14 cellular contexts compared by ENCODE assay signal in genomic region chr3:142150271-142150670, GRCh38. TPM values are rescaled to one million over a fixed set of nuclear protein-coding genes. Genes with fewer than 3 reads are reported as not detected.
DNase-seq lines count a peak whose midpoint lies in the region; ATAC-seq, FAIRE-seq and TF ChIP-seq lines count a peak whose summit lies in the region.
"Had no signal": no experiment of that assay in that cellular context is flagged by ENCODE, and none has a peak within 500 bp of the region (broad histone marks: within the 10 kb centered on the region; RNA-seq: fewer than 3 reads in every experiment).

No MANE protein-coding gene starts in this region.

- H3K4me3 ChIP-seq in GM23248, result no peak overlapping the region
- H3K4me3 ChIP-seq in K562, result no peak overlapping the region
- H3K4me3 ChIP-seq in neural progenitor cell, result no peak overlapping the region
- H3K4me3 ChIP-seq in sigmoid colon, result no peak overlapping the region

- H3K36me3 Mint-ChIP-seq in CD4-positive, alpha-beta T cell (ENCODE audit: low read depth), result no peaks in the 10 kb centered on the region
- H3K36me3 Mint-ChIP-seq in neural progenitor cell, result no peaks in the 10 kb centered on the region

- no peaks in the 10 kb centered on the region for H3K9me3 Mint-ChIP-seq in CD4-positive, alpha-beta T cell
- no peaks in the 10 kb centered on the region for H3K9me3 Mint-ChIP-seq in neural progenitor cell

- TF ChIP-seq EP300 in K562 (IDR thresholded peaks at IDR 0.05; ENCODE audit: low read length) (no peak), sigmoid colon (IDR thresholded peaks at IDR 0.05) (no peak)

- no peak for TF ChIP-seq POLR2A in K562 (conservative IDR thresholded peaks at IDR 0.05)
- TF ChIP-seq POLR2A in sigmoid colon (IDR thresholded peaks at IDR 0.05), result no peak

- H3K4me1 ChIP-seq in GM23248 (ENCODE audit: insufficient read depth), result peaks cover 17% of the 10 kb centered on the region
- H3K4me1 ChIP-seq in K562 (replicated peaks in 1 of 2; ENCODE audit: control insufficient read depth in 2 of 2, insufficient read depth in 2 of 2, low read length in 2 of 2), result peaks cover 0 to 9% of the 10 kb centered on the region in 2 experiments; a peak in 1 of 5 replicates
- peaks cover 13% of the 10 kb centered on the region for H3K4me1 ChIP-seq in neural progenitor cell
- peaks cover 0 to 37% (median 26%) of the 10 kb centered on the region in 4 donors for H3K4me1 ChIP-seq in sigmoid colon

- CTCF ChIA-PET in CD4-positive, alpha-beta T cell (lab: Charles Lee), result no interaction called here
- CTCF ChIA-PET in K562 (lab: Yijun Ruan, JAX; ENCODE audit: low intra/inter-chr PET ratio), result no interaction called here

- no peak for DNase-seq in CD4-positive, alpha-beta T cell
- DNase-seq in GM23248 (no peak), K562 (ENCODE audit: extremely low read depth in 1 of 4, low spot score in 3 of 4) (no peak), neural progenitor cell (ENCODE audit: low spot score) (no peak), H4 (ENCODE audit: low spot score) (no peak), sigmoid colon (no peak), SK-N-DZ (ENCODE audit: low spot score) (no peak)
- DNase-seq: Kasumi-1, NCI-H1694 treated with DMSO at 0.1 percent for 48 hours, NCI-H69, posterior cingulate gyrus, RPMI8226 had no signal

- H3K79me2 ChIP-seq in GM23248 (ENCODE audit: insufficient read depth), result peaks cover 27% of the 10 kb centered on the region
- H3K79me2 ChIP-seq in K562 (ENCODE audit: control insufficient read depth, insufficient read depth, low read length), result peaks cover 14% of the 10 kb centered on the region; the same call in 2 of the 3 replicates
- peaks cover 30% of the 10 kb centered on the region for H3K79me2 ChIP-seq in neural progenitor cell (ENCODE audit: low read depth)

- intact Hi-C loops in CD4-positive, alpha-beta T cell (cut with DNase I, micrococcal nuclease), result loop anchor here in 1 of 2 experiments (10.0 kb wide), 1 partner anchor 435 kb away; no protein-coding TSS in a partner anchor
- intact Hi-C loops in K562 (cut with micrococcal nuclease), result no loop called here
- intact Hi-C loops in sigmoid colon (cut with DNase I), result loop anchor here (10.0 kb wide), 1 partner anchor 415 kb away; the partner anchor contains the start of gene RNF7

- no peaks in the 10 kb centered on the region for H3K9me1 ChIP-seq in K562 (ENCODE audit: control insufficient read depth, insufficient read depth, low read length)

- TF ChIP-seq RAD21 in K562 (CRISPR knock-in tag; conservative IDR thresholded peaks at IDR 0.05 in 1 of 2, IDR thresholded peaks at IDR 0.05 in 1 of 2), result no peak

- WGBS in GM23248 (ENCODE audit: low coverage in 1 of 2, low lambda C conversion rate in 2 of 2, missing lambda C conversion rate in 2 of 2), 2 experiments, result 76 to 84% methylated on average over 13 of the region's 13 CpGs
- 82% methylated on average over 13 of the region's 13 CpGs for WGBS in K562 (ENCODE audit: insufficient coverage, low coverage, missing lambda C conversion rate)
- WGBS in sigmoid colon, 2 donors, result 94 to 97% methylated on average over 13 of the region's 13 CpGs

- no peak for FAIRE-seq in K562 (lab: Jason Lieb, UNC)
- FAIRE-seq: frontal cortex had no signal

- POLR2A ChIA-PET in CD4-positive, alpha-beta T cell (lab: Charles Lee), result interaction anchor here (0.7 to 1.8 kb wide), 4 partner anchors 10 to 798 kb away, joined by 3 to 6 read pairs (median 4); partner anchors contain the start of gene XRN1
- POLR2A ChIA-PET in K562 (lab: Yijun Ruan, JAX), result no interaction called here

- peaks cover 26% of the 10 kb centered on the region for H3K4me1 Mint-ChIP-seq in CD4-positive, alpha-beta T cell (ENCODE audit: low read depth)
- H3K4me1 Mint-ChIP-seq in neural progenitor cell, result peaks cover 19% of the 10 kb centered on the region

- H3K9ac ChIP-seq in GM23248 (no peak overlapping the region), K562 (ENCODE audit: insufficient read depth in 1 of 2, low read depth in 2 of 2, low read length in 2 of 2) (no peak overlapping the region), neural progenitor cell (no peak overlapping the region)

- H4K20me1 ChIP-seq in GM23248 (ENCODE audit: insufficient read depth), result no peaks in the 10 kb centered on the region
- H4K20me1 ChIP-seq in K562 (replicated peaks; ENCODE audit: control insufficient read depth, insufficient read depth, low read length), result no peaks in the 10 kb centered on the region
- H4K20me1 ChIP-seq in neural progenitor cell (ENCODE audit: low read depth), result peaks cover 16% of the 10 kb centered on the region

- peak overlapping the region; percentile 97 for H3K4me3 Mint-ChIP-seq in CD4-positive, alpha-beta T cell
- peak overlapping the region; percentile 89 for H3K4me3 Mint-ChIP-seq in neural progenitor cell

- no TSS peak for BruUV-seq in K562 (replicated peaks; lab: Mats Ljungman, UMichigan)

- H3K27me3 ChIP-seq in CD4-positive, alpha-beta T cell (ENCODE audit: control insufficient read depth, insufficient read depth, low read length), result no peaks in the 10 kb centered on the region
- no peaks in the 10 kb centered on the region for H3K27me3 ChIP-seq in GM23248 (replicated peaks; ENCODE audit: insufficient read depth)
- H3K27me3 ChIP-seq in K562 (ENCODE audit: control insufficient read depth in 2 of 2, insufficient read depth in 2 of 2, low read length in 2 of 2), result no peaks in the 10 kb centered on the region
- H3K27me3 ChIP-seq in neural progenitor cell, result peaks cover 7% of the 10 kb centered on the region
- no peaks in the 10 kb centered on the region for H3K27me3 ChIP-seq in sigmoid colon

- H2AFZ ChIP-seq in GM23248 (peak overlapping the region; percentile 94), K562 (ENCODE audit: low read depth, low read length) (no peak overlapping the region), neural progenitor cell (replicated peaks) (no peak overlapping the region)

- no peaks in the 10 kb centered on the region for H3K9me3 ChIP-seq in CD4-positive, alpha-beta T cell (ENCODE audit: control insufficient read depth, low read length)
- H3K9me3 ChIP-seq in GM23248 (ENCODE audit: low read depth) (no peaks in the 10 kb centered on the region), K562 (replicated peaks; ENCODE audit: control insufficient read depth, insufficient read depth, low read depth, low read length) (no peaks in the 10 kb centered on the region), neural progenitor cell (ENCODE audit: low read depth) (no peaks in the 10 kb centered on the region), sigmoid colon (no peaks in the 10 kb centered on the region)
- H3K9me3 ChIP-seq: thoracic aorta had no signal

- no peak overlapping the region for H3K4me2 ChIP-seq in GM23248 (ENCODE audit: unreplicated experiment)
- no peak overlapping the region for H3K4me2 ChIP-seq in K562 (ENCODE audit: insufficient read depth, low read length)
- no peak overlapping the region for H3K4me2 ChIP-seq in neural progenitor cell

- no peaks in the 10 kb centered on the region for H3K27me3 Mint-ChIP-seq in CD4-positive, alpha-beta T cell
- peaks cover 2% of the 10 kb centered on the region for H3K27me3 Mint-ChIP-seq in neural progenitor cell (ENCODE audit: insufficient read depth, low read depth)

- H3K27ac ChIP-seq in CD4-positive, alpha-beta T cell (ENCODE audit: low read depth, low read length), result no peak overlapping the region
- H3K27ac ChIP-seq in GM23248, result no peak overlapping the region
- H3K27ac ChIP-seq in K562 (ENCODE audit: extremely low read depth, low read depth, low read length), result no peak overlapping the region
- no peak overlapping the region for H3K27ac ChIP-seq in neural progenitor cell
- H3K27ac ChIP-seq in sigmoid colon, result no peak overlapping the region

- peak overlapping the region; percentile 77 for H3K27ac Mint-ChIP-seq in CD4-positive, alpha-beta T cell
- H3K27ac Mint-ChIP-seq in neural progenitor cell, result no peak overlapping the region

- H3F3A ChIP-seq in GM23248 (ENCODE audit: insufficient read depth), result peaks cover 17% of the 10 kb centered on the region; the same call in 1 of the 2 replicates
- peaks cover 8% of the 10 kb centered on the region for H3F3A ChIP-seq in neural progenitor cell (ENCODE audit: low read depth)

- no peak for ATAC-seq in CD4-positive, alpha-beta T cell (ENCODE audit: poor library complexity)
- ATAC-seq in K562, result no peak

- no peak for TF ChIP-seq CTCF in CD4-positive, alpha-beta T cell (IDR thresholded peaks at IDR 0.05)
- TF ChIP-seq CTCF in K562 (IDR thresholded peaks at IDR 0.05 in 2 of 3, conservative IDR thresholded peaks at IDR 0.05 in 1 of 3; ENCODE audit: insufficient read depth in 2 of 3, low read depth in 1 of 3, low read length in 3 of 3) (no peak), neural progenitor cell (IDR thresholded peaks at IDR 0.05) (no peak), sigmoid colon (IDR thresholded peaks at IDR 0.05) (no peak)

- H3K36me3 ChIP-seq in GM23248 (ENCODE audit: low read depth), result no peaks in the 10 kb centered on the region
- H3K36me3 ChIP-seq in K562 (ENCODE audit: control insufficient read depth, insufficient read depth, low read length), result no peaks in the 10 kb centered on the region
- no peaks in the 10 kb centered on the region for H3K36me3 ChIP-seq in neural progenitor cell
- H3K36me3 ChIP-seq in sigmoid colon, result no peaks in the 10 kb centered on the region
- H3K36me3 ChIP-seq: thoracic aorta had no signal

- in situ Hi-C loops in GM23248 (cut with MboI) (no loop called here), K562 (cut with MboI) (no loop called here)

- H3K9me2 ChIP-seq in GM23248 (ENCODE audit: insufficient read depth), result no peaks in the 10 kb centered on the region

RNA-seq across cellular contexts. Expression of gene TFDP2, which starts 0.9 kb away (rescaled TPM):
- 10 to 100 TPM; 33.1 to 34.2 TPM for total RNA-seq in CD4-positive, alpha-beta T cell
- 26.8 and 57.7 TPM in 2 replicates for total RNA-seq in GM23248 (2014; rRNA removed; shearing (Covaris generic))
- polyA plus RNA-seq in GM23248 (2016; fragmentation: Nextera tagmentation; extraction: Ambion mirVana), result 55.4 and 56.6 TPM in 2 replicates
- total RNA-seq in K562 (2011; cell fraction: chromatin; rRNA removed; ENCODE audit: low replicate concordance), result 61.9 and 200 TPM in 2 replicates
- 25.8 and 27.7 TPM in 2 replicates for total RNA-seq in K562 (2011; cell fraction: nucleolus; rRNA removed)
- 45.5 and 66.3 TPM in 2 replicates for total RNA-seq in K562 (2011; cell fraction: nucleoplasm; rRNA removed)
- total RNA-seq in K562 (2014; rRNA removed), result 99.8 and 119 TPM in 2 replicates
- 126 and 158 TPM in 2 replicates for total RNA-seq in K562 (2014; rRNA removed; fragmentation: Illumina TruSeq; extraction: Trizol)
- 98.5 and 109 TPM in 2 replicates for total RNA-seq in K562 (2015; rRNA removed; fragmentation: Illumina TruSeq; extraction: Trizol)
- 95.6 and 97.6 TPM in 2 replicates for total RNA-seq in K562 (2021)
- polyA plus RNA-seq in K562 (2011; rRNA removed), result 127 and 179 TPM in 2 replicates
- 39.6 and 64.3 TPM in 2 replicates for polyA plus RNA-seq in K562 (2011; cell fraction: cytosol; rRNA removed)
- 38.0 and 64.1 TPM in 2 replicates for polyA plus RNA-seq in K562 (2011; cell fraction: nucleus; rRNA removed)
- polyA plus RNA-seq in K562 (2012), result 54.6 and 70.7 TPM in 2 replicates
- 121 and 160 TPM in 2 replicates for polyA plus RNA-seq in K562 (2014; fragmentation: Illumina TruSeq; extraction: Trizol)
- polyA plus RNA-seq in K562 (2014; fragmentation: Nextera tagmentation; extraction: Ambion mirVana), result 100 to 1,000 TPM; 132 to 166 TPM
- polyA plus RNA-seq in K562 (2014; rRNA removed), result 82.9 and 119 TPM in 2 replicates
- 73.8 and 88.9 TPM in 2 replicates for polyA minus RNA-seq in K562 (2011; rRNA and poly(A)+ RNA removed)
- 17.8 and 27.1 TPM in 2 replicates for polyA minus RNA-seq in K562 (2011; cell fraction: cytosol; rRNA and poly(A)+ RNA removed)
- 19.3 and 30.1 TPM in 2 replicates for polyA minus RNA-seq in K562 (2011; cell fraction: nucleus; rRNA and poly(A)+ RNA removed)
- 173 and 328 TPM in 2 replicates for total RNA-seq in neural progenitor cell (ENCODE audit: low replicate concordance)
- total RNA-seq in H4 (2014; rRNA removed; shearing (Covaris generic)), result 66.5 and 71.4 TPM in 2 replicates
- total RNA-seq in sigmoid colon, result 10 to 100 TPM; 52.3 to 74.8 (median 61.4) TPM
- 10 to 100 TPM; 14.3 to 16.8 (median 15.7) TPM for polyA plus RNA-seq in sigmoid colon
- polyA plus RNA-seq in SK-N-DZ (2014; cell fraction: cytosol; rRNA removed), result 62.3 and 85.6 TPM in 2 replicates
- 70.1 and 87.0 TPM in 2 replicates for polyA plus RNA-seq in SK-N-DZ (2014; cell fraction: nucleus; rRNA removed)
